Comparison of ENCODE assay signal across 9 cellular contexts in the genomic region with DNA sequence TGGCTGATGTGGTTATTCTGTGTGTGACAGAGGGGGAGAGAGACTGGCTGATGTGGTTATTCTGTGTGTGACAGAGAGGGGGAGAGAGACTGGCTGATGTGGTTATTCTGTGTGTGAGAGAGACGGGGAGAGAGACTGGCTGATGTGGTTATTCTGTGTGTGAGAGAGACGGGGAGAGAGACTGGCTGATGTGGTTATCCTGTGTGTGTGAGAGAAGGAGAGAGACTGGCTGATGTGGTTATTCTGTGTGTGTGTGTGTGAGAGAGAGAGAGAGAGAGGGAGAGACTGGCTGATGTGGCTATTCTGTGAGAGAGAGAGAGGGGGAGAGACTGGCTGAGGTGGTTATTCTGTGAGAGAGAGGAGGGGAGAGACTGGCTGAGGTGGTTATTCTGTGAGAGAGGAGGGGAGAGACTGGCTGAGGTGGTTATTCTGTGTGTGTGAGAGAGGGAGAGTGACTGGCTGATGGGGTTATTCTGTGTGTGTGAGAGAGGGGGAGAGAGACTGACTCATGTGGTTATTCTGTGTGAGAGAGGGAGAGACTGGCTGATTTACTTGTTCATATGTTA. TPM values are rescaled to one million over a fixed set of nuclear protein-coding genes. Genes with fewer than 3 reads are reported as not detected.
DNase-seq lines count a peak whose midpoint lies in the region; ATAC-seq and TF ChIP-seq lines count a peak whose summit lies in the region.
"Not testable (repeated sequence)": the region's sequence is repeated elsewhere in the genome, so short reads cannot be mapped to it uniquely, and the experiment has no call there.
"Had no signal": no experiment of that assay in that cellular context is flagged by ENCODE, and none has a peak within 500 bp of the region (broad histone marks: within the 10 kb centered on the region; RNA-seq: fewer than 3 reads in every experiment).

No MANE protein-coding gene starts in this region.

- H3K79me2 ChIP-seq in mammary epithelial cell (ENCODE audit: insufficient read depth, low read length), result not testable (repeated sequence)

- dilution Hi-C loops in mammary epithelial cell (cut with HindIII; ENCODE audit: low sequenced_read_pairs), result not testable (repeated sequence)

- not testable (repeated sequence) for H3K27me3 Mint-ChIP-seq in CD8-positive, alpha-beta T cell (ENCODE audit: low read depth); immature natural killer cell (ENCODE audit: low read depth in 3 of 3)

- peak in 5 of 7 experiments; percentile 17 to 69 (median 26) for DNase-seq in CD8-positive, alpha-beta T cell
- DNase-seq in NCI-H1092 treated with DMSO at 0.1 percent for 48 hours (lab: John Stamatoyannopoulos, UW) (peak; percentile 23), activated T-cell treated with anti-CD3 and anti-CD28 coated beads for 4 hours (peak; percentile 18), mammary epithelial cell (peak; percentile 32), immature natural killer cell (peak; percentile 68 to 82 (median 77))
- DNase-seq in stimulated activated CD4-positive, alpha-beta T cell treated with anti-CD3 and anti-CD28 coated beads, Interleukin-1b, Interleukin-23, amount 100 ng/mL, for 48 hours, result peak; percentile 39

- not testable (repeated sequence) for H3K36me3 ChIP-seq in CD8-positive, alpha-beta T cell (ENCODE audit: insufficient read depth, low read length); mammary epithelial cell (ENCODE audit: insufficient read depth, low read length)

- intact Hi-C loops in CD8-positive, alpha-beta T cell (cut with DNase I, micrococcal nuclease), result loop anchor here (1.0 to 5.0 kb wide), 5 partner anchors 46 to 226 kb away; partner anchors contain the start of genes FAAP24 (in 1 of the 2) and NUDT19 (in 1 of the 2)
- intact Hi-C loops in mammary epithelial cell (cut with micrococcal nuclease), result not testable (repeated sequence)

- not testable (repeated sequence) for H3K4me3 Mint-ChIP-seq in CD8-positive, alpha-beta T cell; immature natural killer cell

- H3K27me3 ChIP-seq in CD8-positive, alpha-beta T cell (ENCODE audit: insufficient read depth, low read length); mammary epithelial cell (ENCODE audit: insufficient read depth, low read length): not testable (repeated sequence)

- not testable (repeated sequence) for H2AFZ ChIP-seq in mammary epithelial cell (ENCODE audit: low read depth, low read length)

- CTCF ChIA-PET in CD8-positive, alpha-beta T cell (lab: Charles Lee), result interaction anchor here (1.7 kb wide), 1 partner anchor 10 kb away, joined by 5 read pairs; no protein-coding TSS in a partner anchor
- CTCF ChIA-PET in mammary epithelial cell (lab: Charles Lee; ENCODE audit: low non-redundant PET), result not testable (repeated sequence)

- not testable (repeated sequence) for H3K9me3 Mint-ChIP-seq in CD8-positive, alpha-beta T cell; immature natural killer cell

- POLR2A ChIA-PET in CD8-positive, alpha-beta T cell (lab: Charles Lee), result interaction anchor here (1.0 to 1.1 kb wide), 2 partner anchors 27 to 113 kb away, joined by 3 read pairs; no protein-coding TSS in a partner anchor

- H3K36me3 Mint-ChIP-seq in CD8-positive, alpha-beta T cell; immature natural killer cell: not testable (repeated sequence)

- H3K27ac ChIP-seq in CD8-positive, alpha-beta T cell (ENCODE audit: low read depth, low read length); mammary epithelial cell (ENCODE audit: insufficient read depth, low read depth, low read length): not testable (repeated sequence)

- in situ Hi-C loops in mammary epithelial cell (cut with MboI; ENCODE audit: low sequenced_read_pairs in 2 of 2), result not testable (repeated sequence)

- peaks cover 41% of the 10 kb centered on the region for H3K4me1 ChIP-seq in CD8-positive, alpha-beta T cell (ENCODE audit: insufficient read depth, low read length)
- H3K4me1 ChIP-seq in mammary epithelial cell (ENCODE audit: insufficient read depth, low read length), result not testable (repeated sequence)

- ATAC-seq in CD8-positive, alpha-beta T cell, result peak; percentile 82
- ATAC-seq in GM21447 (IDR thresholded peaks at IDR 0.05; ENCODE audit: unreplicated experiment), result peak; percentile 48
- ATAC-seq in SK-N-SH treated with all-trans-retinoic acid at 6 μM for 48 hours, result peak; percentile 35; the same call in 1 of the 3 replicates

- H3K9me3 ChIP-seq in CD8-positive, alpha-beta T cell (ENCODE audit: low read length); mammary epithelial cell (replicated peaks; ENCODE audit: insufficient read depth, low read length): not testable (repeated sequence)

- TF ChIP-seq CTCF in CD8-positive, alpha-beta T cell (IDR thresholded peaks at IDR 0.05); mammary epithelial cell (conservative IDR thresholded peaks at IDR 0.05 in 1 of 2, IDR thresholded peaks at IDR 0.05 in 1 of 2; ENCODE audit: extremely low read depth in 1 of 2, insufficient read depth in 1 of 2, low read depth in 1 of 2, low read length in 2 of 2): not testable (repeated sequence)

- not testable (repeated sequence) for H3K9ac ChIP-seq in mammary epithelial cell (ENCODE audit: insufficient read depth, low read length)

- not testable (repeated sequence) for H4K20me1 ChIP-seq in mammary epithelial cell (ENCODE audit: insufficient read depth, low read length)

- BruUV-seq in mammary epithelial cell (replicated peaks; lab: Mats Ljungman, UMichigan), result not testable (repeated sequence)

- WGBS in mammary epithelial cell (ENCODE audit: low coverage, missing lambda C conversion rate), result no CpG with 5 or more reads among the region's 2 CpGs

- H3K4me3 ChIP-seq in CD8-positive, alpha-beta T cell (ENCODE audit: low read depth, low read length); mammary epithelial cell (replicated peaks in 1 of 3; ENCODE audit: insufficient read depth in 1 of 3, low read depth in 2 of 3, low read length in 3 of 3): not testable (repeated sequence)

- not testable (repeated sequence) for H3K4me2 ChIP-seq in mammary epithelial cell (ENCODE audit: insufficient read depth, low read depth, low read length)

- H3K27ac Mint-ChIP-seq in CD8-positive, alpha-beta T cell; immature natural killer cell: not testable (repeated sequence)

- H3K4me1 Mint-ChIP-seq in CD8-positive, alpha-beta T cell (ENCODE audit: low read depth), result peaks cover 28% of the 10 kb centered on the region
- H3K4me1 Mint-ChIP-seq in immature natural killer cell, result not testable (repeated sequence)

RNA-seq across cellular contexts. Expression of gene TDRD12, which starts 27.1 kb away (rescaled TPM):
- under 1 TPM; 0.14 to 0.22 TPM for total RNA-seq in CD8-positive, alpha-beta T cell
- total RNA-seq in mammary epithelial cell, result 10 to 100 TPM in 1 of 2 donors, not detected in 1; 12.5 TPM
- polyA plus RNA-seq in mammary epithelial cell, result 0.03 TPM
- not detected for polyA minus RNA-seq in mammary epithelial cell
- under 1 TPM in 2 of 3 donors, not detected in 1; 0.36 to 0.39 TPM for polyA plus RNA-seq in immature natural killer cell
- polyA plus RNA-seq: right cardiac atrium had no signal

RNA-seq across cellular contexts. Expression of gene NUDT19, which starts 55.1 kb away (rescaled TPM):
- total RNA-seq in CD8-positive, alpha-beta T cell, result 10 to 100 TPM; 15.3 to 18.0 TPM
- total RNA-seq in mammary epithelial cell, result 10 to 100 TPM; 16.8 to 21.2 TPM
- polyA plus RNA-seq in mammary epithelial cell, result 9.5 TPM
- polyA minus RNA-seq in mammary epithelial cell, result 18.1 TPM
- 1 to 10 TPM; 3.3 to 3.6 (median 3.4) TPM for polyA plus RNA-seq in immature natural killer cell

Comparison
In these comparisons a context has a peak if more than half of its experiments do, and no peak if none do; other contexts are left out.
1. DNase-seq: peak in every context shown above with its lines; median percentile 77 in immature natural killer cell; 39 in stimulated activated CD4-positive, alpha-beta T cell treated with anti-CD3 and anti-CD28 coated beads, Interleukin-1b, Interleukin-23, amount 100 ng/mL, for 48 hours; 32 in mammary epithelial cell; 26 in CD8-positive, alpha-beta T cell; 23 in NCI-H1092 treated with DMSO at 0.1 percent for 48 hours; 18 in activated T-cell treated with anti-CD3 and anti-CD28 coated beads for 4 hours.